17 cellular contexts compared by ENCODE assay signal in the genomic region with DNA sequence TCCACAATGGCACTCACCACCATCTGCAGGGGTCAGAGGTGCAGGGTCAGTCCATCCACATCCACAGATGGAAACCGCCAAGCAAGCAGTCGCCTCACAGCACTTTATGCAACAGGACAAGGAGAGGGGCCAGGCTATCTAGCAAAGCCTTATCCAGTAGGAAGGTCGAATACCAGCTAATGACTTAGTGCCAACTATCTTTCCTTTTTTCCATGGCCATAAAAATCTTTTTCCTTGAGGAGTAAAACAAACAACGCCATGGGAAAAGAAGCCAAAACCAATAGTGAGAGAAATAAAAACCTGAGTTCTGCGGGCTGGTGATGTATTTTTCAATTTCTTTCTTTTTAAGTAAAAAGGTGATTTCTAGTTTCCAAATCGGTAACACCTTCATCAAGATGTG. TPM values are rescaled to one million over a fixed set of nuclear protein-coding genes. Genes with fewer than 3 reads are reported as not detected.
DNase-seq lines count a peak whose midpoint lies in the region; ATAC-seq, FAIRE-seq and TF ChIP-seq lines count a peak whose summit lies in the region.
"Had no signal": no experiment of that assay in that cellular context is flagged by ENCODE, and none has a peak within 500 bp of the region (broad histone marks: within the 10 kb centered on the region; RNA-seq: fewer than 3 reads in every experiment).

No MANE protein-coding gene starts in this region.

- H3K27ac ChIP-seq in endothelial cell of umbilical vein (ENCODE audit: insufficient read depth, low read depth, low read length) (no peak overlapping the region), psoas muscle (peak overlapping the region; percentile 63)
- H3K27ac ChIP-seq: BLaER1 had no signal

- H3K27me3 ChIP-seq in endothelial cell of umbilical vein (ENCODE audit: control insufficient read depth in 2 of 2, insufficient read depth in 2 of 2, low read length in 2 of 2) (no peaks in the 10 kb centered on the region), psoas muscle (ENCODE audit: insufficient read depth in 3 of 3, low read length in 2 of 3) (no peaks in the 10 kb centered on the region)
- H3K27me3 ChIP-seq: BLaER1, MG63 had no signal

- no peak for ATAC-seq in activated T-cell treated with anti-CD3 and anti-CD28 coated beads, Interleukin-2, amount 50 U/mL, for 72 hours (replicated peaks in 1 of 2)
- no peak for ATAC-seq in psoas muscle
- ATAC-seq in HG02938 (IDR thresholded peaks at IDR 0.05; ENCODE audit: unreplicated experiment) = no peak

- H3K4me3 ChIP-seq in endothelial cell of umbilical vein (replicated peaks in 1 of 3; ENCODE audit: insufficient read depth in 1 of 3, low read depth in 1 of 3, low read length in 3 of 3) = no peak overlapping the region
- no peak overlapping the region for H3K4me3 ChIP-seq in psoas muscle
- H3K4me3 ChIP-seq: BLaER1, MG63 had no signal

- no peaks in the 10 kb centered on the region for H3K9me3 ChIP-seq in endothelial cell of umbilical vein (replicated peaks; ENCODE audit: control insufficient read depth, insufficient read depth, low read length)
- H3K9me3 ChIP-seq in psoas muscle = no peaks in the 10 kb centered on the region
- H3K9me3 ChIP-seq: BLaER1 had no signal

- no peak overlapping the region for H3K4me3 Mint-ChIP-seq in activated T-cell treated with anti-CD3 and anti-CD28 coated beads, Interleukin-2, amount 50 U/mL, for 72 hours
- H3K4me3 Mint-ChIP-seq in activated T-cell treated with anti-CD3 and anti-CD28 coated beads, Interleukin-2, amount 50 U/mL, for 24 hours = no peak overlapping the region

- dilution Hi-C loops in endothelial cell of umbilical vein (cut with MboI; ENCODE audit: extremely low pct_ligation_motif_present, low sequenced_read_pairs) = no loop called here

- H3K36me3 ChIP-seq in endothelial cell of umbilical vein (ENCODE audit: control insufficient read depth in 2 of 2, extremely low read depth in 1 of 2, insufficient read depth in 2 of 2, low read length in 2 of 2) (peaks cover 11 to 32% of the 10 kb centered on the region in 2 experiments), psoas muscle (ENCODE audit: insufficient read depth in 1 of 2, low read depth in 1 of 2) (peaks cover 36 to 98% of the 10 kb centered on the region in 2 donors)

- TF ChIP-seq POLR2A in endothelial cell of umbilical vein (IDR thresholded peaks at IDR 0.05; ENCODE audit: low read depth, low read length) = no peak

- intact Hi-C loops in endothelial cell of umbilical vein (cut with micrococcal nuclease) (loop anchor here (1.0 to 5.0 kb wide), 2 partner anchors 8 to 839 kb away; partner anchors contain the start of gene SNX19), psoas muscle (cut with DNase I) (no loop called here)

- CTCF ChIA-PET in endothelial cell of umbilical vein (lab: Charles Lee) = interaction anchor here (1.2 to 2.0 kb wide), 2 partner anchors 8 to 477 kb away, joined by 3 to 14 read pairs; partner anchors contain the start of gene SNX19

- H3K4me1 ChIP-seq in endothelial cell of umbilical vein (ENCODE audit: control insufficient read depth, extremely low read depth, insufficient read depth, low read length) (peaks cover 49% of the 10 kb centered on the region), psoas muscle (peaks cover 29% of the 10 kb centered on the region)
- H3K4me1 ChIP-seq: BLaER1 had no signal

- peaks cover 8% of the 10 kb centered on the region for H3K79me2 ChIP-seq in endothelial cell of umbilical vein (ENCODE audit: control insufficient read depth, insufficient read depth, low read length)

- peaks cover 19% of the 10 kb centered on the region for H3K4me1 Mint-ChIP-seq in activated T-cell treated with anti-CD3 and anti-CD28 coated beads, Interleukin-2, amount 50 U/mL, for 72 hours (ENCODE audit: low read depth)
- H3K4me1 Mint-ChIP-seq in activated T-cell treated with anti-CD3 and anti-CD28 coated beads, Interleukin-2, amount 50 U/mL, for 24 hours (ENCODE audit: low read depth) = peaks cover 25% of the 10 kb centered on the region

- H3K27me3 Mint-ChIP-seq in activated T-cell treated with anti-CD3 and anti-CD28 coated beads, Interleukin-2, amount 50 U/mL, for 72 hours (ENCODE audit: low read depth) = no peaks in the 10 kb centered on the region
- H3K27me3 Mint-ChIP-seq in activated T-cell treated with anti-CD3 and anti-CD28 coated beads, Interleukin-2, amount 50 U/mL, for 24 hours = no peaks in the 10 kb centered on the region

- FAIRE-seq in endothelial cell of umbilical vein (lab: Jason Lieb, UNC) = peak; percentile 21
- FAIRE-seq: GM12891, GM18507 had no signal

- WGBS in psoas muscle, 3 donors = 91 to 93% (median 91%) methylated on average over 6 of the region's 6 CpGs

- peak overlapping the region; percentile 18 for H3K9ac ChIP-seq in endothelial cell of umbilical vein (replicated peaks; ENCODE audit: extremely low read depth, insufficient read depth, low read length)
- H3K9ac ChIP-seq: BLaER1 had no signal

- no peak for TF ChIP-seq CTCF in endothelial cell of umbilical vein (IDR thresholded peaks at IDR 0.05; ENCODE audit: extremely low read depth in 1 of 2, insufficient read depth in 1 of 2, low read depth in 1 of 2, low read length in 2 of 2)
- no peak for TF ChIP-seq CTCF in psoas muscle (IDR thresholded peaks at IDR 0.05)

- peaks cover 0 to 3% of the 10 kb centered on the region in 2 donors for H3K9me3 Mint-ChIP-seq in activated T-cell treated with anti-CD3 and anti-CD28 coated beads, Interleukin-2, amount 50 U/mL, for 72 hours
- H3K9me3 Mint-ChIP-seq in activated T-cell treated with anti-CD3 and anti-CD28 coated beads, Interleukin-2, amount 50 U/mL, for 24 hours = peaks cover 13% of the 10 kb centered on the region

- DNase-seq in activated T-cell treated with anti-CD3 and anti-CD28 coated beads, Interleukin-2, amount 50 U/mL, for 72 hours = no peak
- DNase-seq in activated T-cell treated with anti-CD3 and anti-CD28 coated beads, Interleukin-2, amount 50 U/mL, for 24 hours = no peak
- DNase-seq in endothelial cell of umbilical vein (ENCODE audit: low read depth, low spot score) (peak; percentile 73), psoas muscle (no peak), NCI-H2029 treated with DMSO at 0.1 percent for 48 hours (lab: John Stamatoyannopoulos, UW) (no peak)
- DNase-seq in activated naive CD4-positive, alpha-beta T cell (lab: John Stamatoyannopoulos, UW) = no peak
- DNase-seq in activated naive CD4-positive, alpha-beta T cell treated with anti-CD3 and anti-CD28 coated beads, Interleukin-2, amount 50 U/mL, for 16 hours = no peak
- DNase-seq: 8988T, GF-D8, NCI-H1092 treated with DMSO at 0.1 percent for 48 hours, NCI-H510A treated with DMSO at 0.1 percent for 48 hours, NCI-H82 had no signal

- H4K20me1 ChIP-seq in endothelial cell of umbilical vein (replicated peaks; ENCODE audit: control insufficient read depth, extremely low read depth, insufficient read depth, low read length) = no peaks in the 10 kb centered on the region

- H3K9me1 ChIP-seq in endothelial cell of umbilical vein (replicated peaks; ENCODE audit: control insufficient read depth, extremely low read depth, insufficient read depth, low read length) = no peaks in the 10 kb centered on the region

- peaks cover 16 to 19% of the 10 kb centered on the region in 2 donors for H3K36me3 Mint-ChIP-seq in activated T-cell treated with anti-CD3 and anti-CD28 coated beads, Interleukin-2, amount 50 U/mL, for 72 hours (ENCODE audit: insufficient read depth in 2 of 2)
- peaks cover 98% of the 10 kb centered on the region for H3K36me3 Mint-ChIP-seq in activated T-cell treated with anti-CD3 and anti-CD28 coated beads, Interleukin-2, amount 50 U/mL, for 24 hours (ENCODE audit: low read depth)

- POLR2A ChIA-PET in endothelial cell of umbilical vein (lab: Charles Lee) = interaction anchor here (1.9 kb wide), 1 partner anchor 10 kb away, joined by 7 read pairs; no protein-coding TSS in a partner anchor

- peak overlapping the region; percentile 37 for H3K4me2 ChIP-seq in endothelial cell of umbilical vein (ENCODE audit: insufficient read depth, low read length)
- H3K4me2 ChIP-seq: BLaER1 had no signal

- no TSS peak for BruUV-seq in endothelial cell of umbilical vein (replicated peaks; lab: Mats Ljungman, UMichigan)

- no peak overlapping the region for H2AFZ ChIP-seq in endothelial cell of umbilical vein (ENCODE audit: low read depth, low read length)

- H3K27ac Mint-ChIP-seq in activated T-cell treated with anti-CD3 and anti-CD28 coated beads, Interleukin-2, amount 50 U/mL, for 72 hours = peak overlapping the region; percentile 30
- no peak overlapping the region for H3K27ac Mint-ChIP-seq in activated T-cell treated with anti-CD3 and anti-CD28 coated beads, Interleukin-2, amount 50 U/mL, for 24 hours

TF ChIP-seq in endothelial cell of umbilical vein, 7 proteins besides CTCF, POLR2A, EP300 and RAD21:
- TF ChIP-seq EZH2 (IDR thresholded peaks at IDR 0.05; ENCODE audit: borderline replicate concordance, low read depth, low read length, severe bottlenecking) (no peak), JUN (IDR thresholded peaks at IDR 0.05; ENCODE audit: borderline replicate concordance, insufficient read depth, insufficient read length, low read depth) (no peak), GATA2 (IDR thresholded peaks at IDR 0.05; ENCODE audit: insufficient read depth, insufficient read length, low read depth, low read length) (no peak), POLR2AphosphoS5 (IDR thresholded peaks at IDR 0.05; ENCODE audit: insufficient read depth, low read depth, low read length) (no peak), MYC (IDR thresholded peaks at IDR 0.05; ENCODE audit: low read depth, low read length) (no peak), FOS (IDR thresholded peaks at IDR 0.05; ENCODE audit: borderline replicate concordance, insufficient read depth, low read length) (no peak)
- TF ChIP-seq, protein P1, sequence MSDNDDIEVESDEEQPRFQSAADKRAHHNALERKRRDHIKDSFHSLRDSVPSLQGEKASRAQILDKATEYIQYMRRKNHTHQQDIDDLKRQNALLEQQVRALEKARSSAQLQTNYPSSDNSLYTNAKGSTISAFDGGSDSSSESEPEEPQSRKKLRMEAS (IDR thresholded peaks at IDR 0.05; ENCODE audit: insufficient read depth, insufficient read length) = no peak
TF ChIP-seq in endothelial cell of umbilical vein: peak in this region for 0.

RNA-seq across cellular contexts. Expression of gene SNX19, which starts 8.2 kb away (rescaled TPM):
- 10 to 100 TPM; 29.5 to 37.1 TPM for total RNA-seq in activated T-cell treated with anti-CD3 and anti-CD28 coated beads, Interleukin-2, amount 50 U/mL, for 72 hours
- total RNA-seq in endothelial cell of umbilical vein = 44.3 and 49.8 TPM in 2 replicates
- polyA plus RNA-seq in endothelial cell of umbilical vein = 36.0 and 37.4 TPM in 2 replicates
- 20.5 and 27.7 TPM in 2 replicates for polyA plus RNA-seq in endothelial cell of umbilical vein (2011; cell fraction: cytosol; rRNA removed)
- polyA plus RNA-seq in endothelial cell of umbilical vein (2011; cell fraction: nucleus; rRNA removed) = 70.0 and 83.4 TPM in 2 replicates
- 36.2 and 38.4 TPM in 2 replicates for polyA plus RNA-seq in endothelial cell of umbilical vein (2012)
- 135 and 143 TPM in 2 replicates for polyA minus RNA-seq in endothelial cell of umbilical vein
- polyA minus RNA-seq in endothelial cell of umbilical vein (2011; cell fraction: cytosol; rRNA and poly(A)+ RNA removed) = 8.5 TPM
- polyA minus RNA-seq in endothelial cell of umbilical vein (2011; cell fraction: nucleus; rRNA and poly(A)+ RNA removed) = 148 and 169 TPM in 2 replicates
- 10 to 100 TPM; 32.6 to 48.3 (median 37.3) TPM for total RNA-seq in psoas muscle
- 10 to 100 TPM; 21.4 to 66.2 (median 24.7) TPM for polyA plus RNA-seq in psoas muscle
